Comparison of ENCODE assay signal across 11 cellular contexts in genomic region chr11:6876325-6876724, GRCh38. TPM values are rescaled to one million over a fixed set of nuclear protein-coding genes. Genes with fewer than 3 reads are reported as not detected.
"Had no signal": no experiment of that assay in that cellular context is flagged by ENCODE, and none has a peak within 500 bp of the region (broad histone marks: within the 10 kb centered on the region; RNA-seq: fewer than 3 reads in every experiment).

Gene OR10A4, plus strand, starts transcription at chr11:6876625. Its CDS starts 23 bp downstream, at chr11:6876648.

- H3K4me3 ChIP-seq: GM23248, HAP-1, K562 had no signal

- H3K27ac Mint-ChIP-seq: HFFc6 had no signal

- H3K9me3 ChIP-seq: HAP-1 had no signal

- DNase-seq: GOT3, H7, HFFc6 had no signal

- ATAC-seq: HCT116, HepG2, K562 had no signal

- H3K36me3 ChIP-seq: HAP-1 had no signal

- H3K4me3 Mint-ChIP-seq: HFFc6 had no signal

- H3K4me1 ChIP-seq: HAP-1 had no signal

- H3K27ac ChIP-seq: GM23248, HL-60 had no signal

- H2AFZ ChIP-seq: GM23248 had no signal

- H3K9ac ChIP-seq: GM23248 had no signal

RNA-seq across cellular contexts. Expression of gene OR10A4, which starts in this region (rescaled TPM):
- total RNA-seq: GM23248, H4, H7, HepG2, HFFc6, HT1080, K562 had no signal
- polyA plus RNA-seq: GM23248, HepG2, K562 had no signal
